In genomic region chr1:16366722-16367257, GRCh38 we compare ENCODE assay signal across 1 cellular context.
A peak's percentile ranks its signal among the peaks of the same experiment; 100 is the strongest.
TF ChIP-seq lines count a peak whose summit lies in the region.

Gene SZRD1 (plus strand): TSS chr1:16367242. CDS start chr1:16367258, 16 bp downstream.

TF ChIP-seq in HepG2, 621 proteins besides CTCF, POLR2A, EP300 and RAD21 (continued from another document):
- no peak for TF ChIP-seq ZNF275 (CRISPR knock-in tag; IDR thresholded peaks at IDR 0.05; ENCODE audit: borderline replicate concordance)
- no peak for TF ChIP-seq ZNF3 (CRISPR knock-in tag; IDR thresholded peaks at IDR 0.05)
- TF ChIP-seq MED13 (CRISPR knock-in tag; IDR thresholded peaks at IDR 0.05), result no peak
- TF ChIP-seq ZNF207 (IDR thresholded peaks at IDR 0.05; ENCODE audit: borderline replicate concordance), result no peak
- no peak for TF ChIP-seq KIAA2018 (CRISPR knock-in tag; IDR thresholded peaks at IDR 0.05; ENCODE audit: borderline replicate concordance)
- TF ChIP-seq DRAP1 (CRISPR knock-in tag; IDR thresholded peaks at IDR 0.05), result peak; percentile 44; the same call in 1 of the 2 replicates
- peak; percentile 85 for TF ChIP-seq MIER3 (CRISPR knock-in tag; IDR thresholded peaks at IDR 0.05; ENCODE audit: borderline replicate concordance)
- no peak for TF ChIP-seq HMGXB4 (CRISPR knock-in tag; IDR thresholded peaks at IDR 0.05; ENCODE audit: borderline replicate concordance in 1 of 2, low read depth in 1 of 2)
